Comparison of ENCODE assay signal across 8 cellular contexts in genomic region chr17:59892251-59892848, GRCh38. TPM values are rescaled to one million over a fixed set of nuclear protein-coding genes. Genes with fewer than 3 reads are reported as not detected.
DNase-seq lines count a peak whose midpoint lies in the region; ATAC-seq and TF ChIP-seq lines count a peak whose summit lies in the region.

No MANE protein-coding gene starts in this region.

- peak overlapping the region; percentile 58 for H2BK5ac ChIP-seq in trophoblast cell (ENCODE audit: low read depth, low read length, poor library complexity)

- no peaks in the 10 kb centered on the region for H3K9me3 Mint-ChIP-seq in WTC11

- no peaks in the 10 kb centered on the region; the same call in 1 of the 2 replicates for H3K27me3 Mint-ChIP-seq in WTC11 (ENCODE audit: low read depth)

- CTCF ChIA-PET in WTC11 (lab: Charles Lee): interaction anchor here (0.6 to 2.5 kb wide), 4 partner anchors 22 to 186 kb away, joined by 3 to 10 read pairs (median 6); partner anchors contain the start of gene HEATR6

- no peak overlapping the region for H3K18ac ChIP-seq in trophoblast cell (ENCODE audit: low read length)

- peak overlapping the region; percentile 64 to 69 for H3K4me3 ChIP-seq in foreskin fibroblast (ENCODE audit: low read depth in 1 of 2, low read length in 2 of 2)
- H3K4me3 ChIP-seq in trophoblast cell (ENCODE audit: low read depth, low read length): peak overlapping the region; percentile 71

- H3K27me3 ChIP-seq in trophoblast cell (ENCODE audit: insufficient read depth, low read length): no peaks in the 10 kb centered on the region

- peak overlapping the region; percentile 71 for H3K4me2 ChIP-seq in trophoblast cell (ENCODE audit: low read length)

- TF ChIP-seq CTCF in WTC11 (IDR thresholded peaks at IDR 0.05): no peak
- no peak for TF ChIP-seq CTCF in foreskin fibroblast (IDR thresholded peaks at IDR 0.05; ENCODE audit: low read depth, low read length)

- H4K8ac ChIP-seq in trophoblast cell (ENCODE audit: low read depth, low read length): peak overlapping the region; percentile 59

- DNase-seq in WTC11 (ENCODE audit: low spot score) (no peak), foreskin fibroblast (no peak), trophoblast cell (peak in 1 of 2 donors; percentile 16), NCI-H2227 treated with DMSO at 0.1 percent for 48 hours (lab: John Stamatoyannopoulos, UW) (no peak), NCI-H526 (lab: John Stamatoyannopoulos, UW) (no peak), NCI-H2171 (lab: John Stamatoyannopoulos, UW) (no peak)

- WGBS in trophoblast cell (ENCODE audit: extremely low coverage, insufficient coverage, insufficient read length): no CpG with 5 or more reads among the region's 21 CpGs

- H3K36me3 Mint-ChIP-seq in WTC11: peaks cover 13% of the 10 kb centered on the region

- H2AK5ac ChIP-seq in trophoblast cell (ENCODE audit: low read length): no peak overlapping the region

- no peaks in the 10 kb centered on the region for H3K9me3 ChIP-seq in trophoblast cell (ENCODE audit: insufficient read depth, low read depth, low read length)

- H3K4me3 Mint-ChIP-seq in WTC11: peak overlapping the region; percentile 94

- peaks cover 14% of the 10 kb centered on the region for H3K4me1 Mint-ChIP-seq in WTC11

- H3K4me1 ChIP-seq in trophoblast cell (ENCODE audit: control insufficient read depth in 1 of 2, insufficient read depth in 2 of 2, low read length in 2 of 2): peaks cover 0 to 2% of the 10 kb centered on the region in 2 experiments

- peaks cover 8% of the 10 kb centered on the region for H3K79me1 ChIP-seq in trophoblast cell (ENCODE audit: low read length)

- H3K23ac ChIP-seq in trophoblast cell (ENCODE audit: low read length): no peak overlapping the region

- H3K36me3 ChIP-seq in trophoblast cell (ENCODE audit: control insufficient read depth in 1 of 2, insufficient read depth in 2 of 2, low read length in 2 of 2): peaks cover 0 to 7% of the 10 kb centered on the region in 2 experiments

- peak overlapping the region; percentile 14 for H3K14ac ChIP-seq in trophoblast cell (ENCODE audit: low read length)

- peak overlapping the region; percentile 17 for H2BK120ac ChIP-seq in trophoblast cell (ENCODE audit: insufficient read depth, low read length, poor library complexity)

- peaks cover 8% of the 10 kb centered on the region for H3K79me2 ChIP-seq in trophoblast cell (ENCODE audit: control insufficient read depth, insufficient read depth, low read length, poor library complexity)

- ATAC-seq in GM19324 (IDR thresholded peaks at IDR 0.05; ENCODE audit: low FRiP score, unreplicated experiment) (peak; percentile 59), HG03045 (IDR thresholded peaks at IDR 0.05; ENCODE audit: unreplicated experiment) (peak; percentile 51), WTC11 (peak; percentile 33)

- H3K4ac ChIP-seq in trophoblast cell (ENCODE audit: low read depth, low read length): peak overlapping the region; percentile 42

- POLR2A ChIA-PET in WTC11 (lab: Charles Lee): interaction anchor here (0.6 to 1.7 kb wide), 5 partner anchors 10 to 72 kb away, joined by 3 to 7 read pairs (median 4); partner anchors contain the start of gene RNFT1

- peak overlapping the region; percentile 23 for H4K12ac ChIP-seq in trophoblast cell (ENCODE audit: low read depth, low read length)

- no peak overlapping the region for H2AFZ ChIP-seq in trophoblast cell (ENCODE audit: insufficient read depth, low read length, poor library complexity)

- H3K27ac Mint-ChIP-seq in WTC11: peak overlapping the region; percentile 77

- H3K9ac ChIP-seq in trophoblast cell (ENCODE audit: low read length): peak overlapping the region; percentile 80

- H3K27ac ChIP-seq in trophoblast cell (ENCODE audit: low read depth, low read length): peak overlapping the region; percentile 15

- peak overlapping the region; percentile 42 for H4K91ac ChIP-seq in trophoblast cell (ENCODE audit: low read depth, low read length)

- H2BK12ac ChIP-seq in trophoblast cell (ENCODE audit: low read length): no peak overlapping the region

TF ChIP-seq in WTC11, 78 proteins besides CTCF, POLR2A, EP300 and RAD21:
- TF ChIP-seq FOXK1 (CRISPR knock-in tag; IDR thresholded peaks at IDR 0.05): no peak
- no peak for TF ChIP-seq HMGA2 (CRISPR knock-in tag; IDR thresholded peaks at IDR 0.05)
- 0 out of 2 replicates have a peak, but pooled peaks have one; percentile 15 for TF ChIP-seq GTF2I (CRISPR knock-in tag; conservative IDR thresholded peaks at IDR 0.05)
- no peak for TF ChIP-seq ATF6 (CRISPR knock-in tag; IDR thresholded peaks at IDR 0.05)
- no peak for TF ChIP-seq NFE2L1 (CRISPR knock-in tag; IDR thresholded peaks at IDR 0.05)
- TF ChIP-seq MLX (CRISPR knock-in tag; IDR thresholded peaks at IDR 0.05): no peak
- TF ChIP-seq ZNF121 (CRISPR knock-in tag; IDR thresholded peaks at IDR 0.05): peak; percentile 90
TF ChIP-seq in WTC11: peak in this region for 2.

RNA-seq across cellular contexts. Expression of gene TUBD1, which starts 0.4 kb away (rescaled TPM):
- total RNA-seq in WTC11 (2021): 12.0 to 21.4 TPM (median 16.6 TPM) in 3 replicates
- 12.0 and 13.0 TPM in 2 replicates for polyA plus RNA-seq in trophoblast cell (2013)

RNA-seq across cellular contexts. Expression of gene RPS6KB1, which starts 0.6 kb away (rescaled TPM):
- 21.6 to 27.1 TPM (median 22.5 TPM) in 3 replicates for total RNA-seq in WTC11 (2021)
- polyA plus RNA-seq in trophoblast cell (2013): 20.7 and 27.6 TPM in 2 replicates
